Comparison of ENCODE assay signal across 9 cellular contexts in the genomic region with DNA sequence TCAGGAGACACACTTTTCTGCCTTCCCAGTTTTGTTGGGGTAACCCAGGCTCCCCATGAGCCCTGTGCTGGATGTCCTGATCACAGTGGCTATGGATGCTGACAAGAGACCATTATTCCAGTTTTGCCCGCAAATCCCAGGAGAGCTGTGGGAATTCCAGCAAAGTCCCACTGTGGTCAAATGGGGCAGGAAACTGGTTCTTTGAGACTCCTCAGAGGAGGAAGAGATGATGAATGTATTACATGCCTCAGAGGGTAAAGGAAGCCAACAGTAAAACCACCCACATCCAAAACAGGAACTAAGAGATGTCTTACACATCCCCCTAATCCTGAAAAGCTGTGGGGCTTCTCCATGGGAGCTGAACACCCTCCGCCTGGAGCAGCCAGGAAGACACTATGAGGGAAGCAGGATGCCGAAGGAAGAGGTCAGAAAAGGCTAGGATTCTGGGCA. TPM values are rescaled to one million over a fixed set of nuclear protein-coding genes. Genes with fewer than 3 reads are reported as not detected.
A peak's percentile ranks its signal among the peaks of the same experiment; 100 is the strongest.
DNase-seq lines count a peak whose midpoint lies in the region; ATAC-seq lines count a peak whose summit lies in the region.
"Had no signal": no experiment of that assay in that cellular context is flagged by ENCODE, and none has a peak within 500 bp of the region (broad histone marks: within the 10 kb centered on the region; RNA-seq: fewer than 3 reads in every experiment).

No MANE protein-coding gene starts in this region.

- H3K4me3 ChIP-seq in BLaER1 (no peak overlapping the region), Karpas-422 (ENCODE audit: low read length) (no peak overlapping the region)

- H3K27ac ChIP-seq in BLaER1 (no peak overlapping the region), Karpas-422 (ENCODE audit: low read length) (no peak overlapping the region)

- no peak overlapping the region for H2AFZ ChIP-seq in Karpas-422 (ENCODE audit: low read length)

- peak; percentile 36 for ATAC-seq in GM18909 (IDR thresholded peaks at IDR 0.05; ENCODE audit: poor library complexity, unreplicated experiment)
- no peak for ATAC-seq in central memory CD8-positive, alpha-beta T cell (replicated peaks; ENCODE audit: extremely low read depth, poor library complexity, severe bottlenecking)

- peaks cover 98% of the 10 kb centered on the region for H4K20me1 ChIP-seq in BLaER1
- H4K20me1 ChIP-seq in Karpas-422 (ENCODE audit: insufficient read depth, low read depth, low read length), result no peaks in the 10 kb centered on the region

- H3K9ac ChIP-seq in BLaER1, result no peak overlapping the region
- no peak overlapping the region for H3K9ac ChIP-seq in Karpas-422 (ENCODE audit: low read length)

- peaks cover 20% of the 10 kb centered on the region for H3K4me1 Mint-ChIP-seq in central memory CD8-positive, alpha-beta T cell
- peaks cover 23% of the 10 kb centered on the region for H3K4me1 Mint-ChIP-seq in activated CD4-positive, alpha-beta T cell treated with anti-CD3 and anti-CD28 coated beads, Interleukin-2, amount 10 ng/mL, durations not matched to agents 24 days and 14 days

- H3K27me3 ChIP-seq in BLaER1, result peaks cover 51% of the 10 kb centered on the region
- no peaks in the 10 kb centered on the region for H3K27me3 ChIP-seq in Karpas-422 (ENCODE audit: low read length)

- H3K79me2 ChIP-seq in Karpas-422 (ENCODE audit: low read length), result no peaks in the 10 kb centered on the region

- H3K9me3 ChIP-seq in BLaER1, result no peaks in the 10 kb centered on the region
- H3K9me3 ChIP-seq in Karpas-422 (ENCODE audit: low read length), result no peaks in the 10 kb centered on the region

- H3K4me3 Mint-ChIP-seq in central memory CD8-positive, alpha-beta T cell, result no peak overlapping the region
- no peak overlapping the region for H3K4me3 Mint-ChIP-seq in activated CD4-positive, alpha-beta T cell treated with anti-CD3 and anti-CD28 coated beads, Interleukin-2, amount 10 ng/mL, durations not matched to agents 24 days and 14 days

- DNase-seq in Karpas-422 (no peak), NCI-H345 treated with DMSO at 0.1 percent for 48 hours (lab: John Stamatoyannopoulos, UW; ENCODE audit: unreplicated experiment) (no peak), cerebellum (ENCODE audit: low spot score) (no peak), AG08395 (ENCODE audit: low spot score) (no peak)
- DNase-seq in central memory CD8-positive, alpha-beta T cell (ENCODE audit: low spot score in 2 of 2), result no peak
- no peak for DNase-seq in activated CD4-positive, alpha-beta T cell treated with anti-CD3 and anti-CD28 coated beads, Interleukin-2, amount 10 ng/mL, durations not matched to agents 24 days and 14 days
- DNase-seq: activated CD4-positive, alpha-beta T cell treated with anti-CD3 and anti-CD28 coated beads for 4 hours had no signal

- H3K4me2 ChIP-seq in BLaER1 (peak overlapping the region; percentile 46), Karpas-422 (ENCODE audit: low read depth, low read length, poor library complexity, severe bottlenecking) (peak overlapping the region; percentile 11)

- peaks cover 38% of the 10 kb centered on the region for H3K36me3 Mint-ChIP-seq in central memory CD8-positive, alpha-beta T cell (ENCODE audit: insufficient read depth)
- H3K36me3 Mint-ChIP-seq in activated CD4-positive, alpha-beta T cell treated with anti-CD3 and anti-CD28 coated beads, Interleukin-2, amount 10 ng/mL, durations not matched to agents 24 days and 14 days (ENCODE audit: low read depth), result peaks cover 25% of the 10 kb centered on the region

- H3K27ac Mint-ChIP-seq in central memory CD8-positive, alpha-beta T cell (ENCODE audit: low read depth), result peak overlapping the region; percentile 74
- H3K27ac Mint-ChIP-seq in activated CD4-positive, alpha-beta T cell treated with anti-CD3 and anti-CD28 coated beads, Interleukin-2, amount 10 ng/mL, durations not matched to agents 24 days and 14 days, result no peak overlapping the region

- intact Hi-C loops in activated CD4-positive, alpha-beta T cell treated with anti-CD3 and anti-CD28 coated beads, Interleukin-2, amount 10 ng/mL, durations not matched to agents 24 days and 14 days (cut with micrococcal nuclease), result no loop called here

- no peaks in the 10 kb centered on the region for H3K9me3 Mint-ChIP-seq in central memory CD8-positive, alpha-beta T cell
- H3K9me3 Mint-ChIP-seq in activated CD4-positive, alpha-beta T cell treated with anti-CD3 and anti-CD28 coated beads, Interleukin-2, amount 10 ng/mL, durations not matched to agents 24 days and 14 days, result no peaks in the 10 kb centered on the region

- H3K27me3 Mint-ChIP-seq in central memory CD8-positive, alpha-beta T cell, result peaks cover under 1% of the 10 kb centered on the region
- peaks cover 10% of the 10 kb centered on the region for H3K27me3 Mint-ChIP-seq in activated CD4-positive, alpha-beta T cell treated with anti-CD3 and anti-CD28 coated beads, Interleukin-2, amount 10 ng/mL, durations not matched to agents 24 days and 14 days

- H3K36me3 ChIP-seq in BLaER1 (peaks cover 33% of the 10 kb centered on the region), Karpas-422 (ENCODE audit: insufficient read depth, low read length) (no peaks in the 10 kb centered on the region)

- H3K9me2 ChIP-seq in Karpas-422 (replicated peaks; ENCODE audit: insufficient read depth, low read length), result no peaks in the 10 kb centered on the region

- H3K4me1 ChIP-seq in BLaER1, result peaks cover 34% of the 10 kb centered on the region
- H3K4me1 ChIP-seq in Karpas-422 (ENCODE audit: low read length), result peaks cover 61% of the 10 kb centered on the region

RNA-seq across cellular contexts. Expression of a gene that starts 12.8 kb away (rescaled TPM):
- total RNA-seq in Karpas-422 (2014; rRNA removed; shearing (Covaris generic); ENCODE audit: low replicate concordance), result 13.5 and 24.9 TPM in 2 replicates
- 134 TPM for total RNA-seq in cerebellum
- 39.3 and 41.8 TPM in 2 replicates for total RNA-seq in activated CD4-positive, alpha-beta T cell treated with anti-CD3 and anti-CD28 coated beads, Interleukin-2, amount 10 ng/mL, durations not matched to agents 24 days and 14 days
